ENCODE assay signal across 1 cellular context in genomic region chr4:76214269-76214628, GRCh38.
TF ChIP-seq lines count a peak whose summit lies in the region.

No MANE protein-coding gene starts in this region.

TF ChIP-seq in GM12878, 131 proteins besides CTCF, POLR2A, EP300 and RAD21:
- TF ChIP-seq TCF3 (IDR thresholded peaks at IDR 0.05; ENCODE audit: borderline replicate concordance, insufficient read depth, low read depth, low read length) (no peak; the same call in 1 of the 2 replicates), NFXL1 (IDR thresholded peaks at IDR 0.05; ENCODE audit: borderline replicate concordance) (no peak), TBL1XR1 (IDR thresholded peaks at IDR 0.05; ENCODE audit: low read depth, low read length) (0 out of 2 replicates have a peak, but pooled peaks have one; percentile 6), RELB (IDR thresholded peaks at IDR 0.05; ENCODE audit: low read depth) (no peak), IRF4 (IDR thresholded peaks at IDR 0.05; ENCODE audit: low read depth, low read length) (no peak; the same call in 1 of the 2 replicates), ETV6 (conservative IDR thresholded peaks at IDR 0.05 in 1 of 2, IDR thresholded peaks at IDR 0.05 in 1 of 2; ENCODE audit: borderline replicate concordance in 1 of 2, low read depth in 1 of 2) (no peak; a peak in 1 of 4 replicates), USF1 (IDR thresholded peaks at IDR 0.05; ENCODE audit: borderline replicate concordance, extremely low read length, insufficient read depth, low read depth, low read length) (no peak), ATF3 (IDR thresholded peaks at IDR 0.05; ENCODE audit: borderline replicate concordance, extremely low read depth, low read depth, low read length) (no peak), ZBTB33 (IDR thresholded peaks at IDR 0.05) (no peak), ATF2 (IDR thresholded peaks at IDR 0.05; ENCODE audit: low read length) (0 out of 2 replicates have a peak, but pooled peaks have one; percentile 28), ZZZ3 (IDR thresholded peaks at IDR 0.05; ENCODE audit: control insufficient read depth, insufficient read length, low read depth) (no peak), ATF7 (IDR thresholded peaks at IDR 0.05; ENCODE audit: low read depth) (no peak), BCL11A (IDR thresholded peaks at IDR 0.05; ENCODE audit: low read depth, low read length) (0 out of 2 replicates have a peak, but pooled peaks have one; percentile 4), ZBTB40 (IDR thresholded peaks at IDR 0.05; ENCODE audit: borderline replicate concordance) (no peak), SP1 (IDR thresholded peaks at IDR 0.05; ENCODE audit: low read depth, low read length) (no peak), EZH2 (IDR thresholded peaks at IDR 0.05; ENCODE audit: borderline replicate concordance, control insufficient read depth, low read depth, low read length) (no peak), SIX5 (IDR thresholded peaks at IDR 0.05; ENCODE audit: low read depth, low read length, severe bottlenecking) (no peak), CREB1 (IDR thresholded peaks at IDR 0.05; ENCODE audit: low read depth) (no peak), KDM1A (IDR thresholded peaks at IDR 0.05; ENCODE audit: borderline replicate concordance) (no peak), NR2C1 (IDR thresholded peaks at IDR 0.05) (no peak), CREM (IDR thresholded peaks at IDR 0.05; ENCODE audit: low read depth) (0 out of 2 replicates have a peak, but pooled peaks have one; percentile 42), BCL3 (IDR thresholded peaks at IDR 0.05; ENCODE audit: borderline replicate concordance, insufficient read depth, low read depth, low read length, poor library complexity, severe bottlenecking) (no peak)
